ENCODE assay signal across 36 cellular contexts in genomic region chr12:42910656-42911055, GRCh38.
"Had no signal": no experiment of that assay in that cellular context is flagged by ENCODE, and none has a peak within 500 bp of the region (broad histone marks: within the 10 kb centered on the region; RNA-seq: fewer than 3 reads in every experiment).

No MANE protein-coding gene starts in this region.

- H3K4me1 ChIP-seq: Peyer's patch had no signal

- H3K4me3 ChIP-seq: MG63, Peyer's patch had no signal

- H3K4me3 Mint-ChIP-seq: activated B cell treated with CpG ODN at 0.5 μM for 24 hours; activated CD4-positive, alpha-beta memory T cell treated with anti-CD3 and anti-CD28 coated beads, Interleukin-2, amount 10 ng/mL, durations not matched to agents 7 days and 5 days; activated CD8-positive, alpha-beta memory T cell treated with anti-CD3 and anti-CD28 coated beads, Interleukin-2, amount 10 ng/mL, durations not matched to agents 7 days and 5 days; activated naive CD4-positive, alpha-beta T cell treated with anti-CD3 and anti-CD28 coated beads, Interleukin-2, amount 10 ng/mL, durations not matched to agents 7 days and 5 days; activated naive CD8-positive, alpha-beta T cell; activated naive CD8-positive, alpha-beta T cell treated with anti-CD3 and anti-CD28 coated beads, Interleukin-2, amount 50 U/mL, for 24 hours; brain had no signal

- DNase-seq: activated B cell treated with CpG ODN at 0.5 μM for 24 hours; activated CD4-positive, alpha-beta memory T cell treated with anti-CD3 and anti-CD28 coated beads, Interleukin-2, amount 10 ng/mL, durations not matched to agents 7 days and 5 days; activated CD4-positive, alpha-beta T cell treated with anti-CD3 and anti-CD28 coated beads for 48 hours; activated CD4-positive, CD25-positive, alpha-beta regulatory T cell treated with anti-CD3 and anti-CD28 coated beads, Interleukin-2, amount 50 U/mL, for 72 hours; activated CD8-positive, alpha-beta memory T cell treated with anti-CD3 and anti-CD28 coated beads for 24 hours; activated CD8-positive, alpha-beta memory T cell treated with anti-CD3 and anti-CD28 coated beads, Interleukin-2, amount 10 ng/mL, durations not matched to agents 7 days and 5 days; activated CD8-positive, alpha-beta memory T cell treated with anti-CD3 and anti-CD28 coated beads, Interleukin-2, amount 50 U/mL, for 48 hours; activated effector memory CD4-positive, alpha-beta T cell treated with Interleukin-2 at 50 U/mL for 16 hours; activated naive CD4-positive, alpha-beta T cell treated with anti-CD3 and anti-CD28 coated beads, Interleukin-2, amount 10 ng/mL, durations not matched to agents 7 days and 5 days; activated naive CD8-positive, alpha-beta T cell treated with anti-CD3 and anti-CD28 coated beads, Interleukin-2, amount 50 U/mL, for 24 hours; activated T-cell treated with anti-CD3 and anti-CD28 coated beads, Interleukin-2, amount 50 U/mL, for 48 hours; anterior cingulate cortex; central memory CD4-positive, alpha-beta T cell; Karpas-422; KBM-7; MG63; NCI-H1048; NCI-H1105 treated with DMSO at 0.1 percent for 48 hours; NCI-H1436; NCI-H1694; NCI-H1930; NCI-H2081 treated with DMSO at 0.1 percent for 48 hours; NCI-H226; NCI-H446 treated with DMSO at 0.1 percent for 48 hours; NCI-H524 treated with DMSO at 0.1 percent for 48 hours; Peyer's patch; RPMI8226; SIG-M5; SW 1271; T-helper 1 cell; T-helper 2 cell; T-helper 9 cell had no signal

- ATAC-seq: activated CD8-positive, alpha-beta memory T cell treated with anti-CD3 and anti-CD28 coated beads, Interleukin-2, amount 10 ng/mL, durations not matched to agents 7 days and 5 days; activated naive CD8-positive, alpha-beta T cell treated with anti-CD3 and anti-CD28 coated beads, Interleukin-2, amount 50 U/mL, for 24 hours; Right ventricle myocardium inferior had no signal

- H3K27me3 ChIP-seq: MG63, Peyer's patch had no signal

- H3K36me3 Mint-ChIP-seq: activated CD8-positive, alpha-beta memory T cell treated with anti-CD3 and anti-CD28 coated beads, Interleukin-2, amount 10 ng/mL, durations not matched to agents 7 days and 5 days; activated naive CD4-positive, alpha-beta T cell treated with anti-CD3 and anti-CD28 coated beads, Interleukin-2, amount 10 ng/mL, durations not matched to agents 7 days and 5 days; activated naive CD8-positive, alpha-beta T cell; brain had no signal

- H3K9me3 ChIP-seq: MG63 had no signal

- H3K4me1 Mint-ChIP-seq: activated B cell treated with CpG ODN at 0.5 μM for 24 hours; activated CD4-positive, alpha-beta memory T cell treated with anti-CD3 and anti-CD28 coated beads, Interleukin-2, amount 10 ng/mL, durations not matched to agents 7 days and 5 days; activated CD8-positive, alpha-beta memory T cell treated with anti-CD3 and anti-CD28 coated beads, Interleukin-2, amount 10 ng/mL, durations not matched to agents 7 days and 5 days; activated naive CD4-positive, alpha-beta T cell treated with anti-CD3 and anti-CD28 coated beads, Interleukin-2, amount 10 ng/mL, durations not matched to agents 7 days and 5 days; activated naive CD8-positive, alpha-beta T cell treated with anti-CD3 and anti-CD28 coated beads, Interleukin-2, amount 50 U/mL, for 24 hours; brain had no signal

- H3K36me3 ChIP-seq: MG63, Peyer's patch had no signal

- H3K27ac ChIP-seq: Peyer's patch, VCaP had no signal

- H3K27ac Mint-ChIP-seq: activated B cell treated with CpG ODN at 0.5 μM for 24 hours; activated CD4-positive, alpha-beta memory T cell treated with anti-CD3 and anti-CD28 coated beads, Interleukin-2, amount 10 ng/mL, durations not matched to agents 7 days and 5 days; activated CD8-positive, alpha-beta memory T cell treated with anti-CD3 and anti-CD28 coated beads, Interleukin-2, amount 10 ng/mL, durations not matched to agents 7 days and 5 days; activated naive CD4-positive, alpha-beta T cell treated with anti-CD3 and anti-CD28 coated beads, Interleukin-2, amount 10 ng/mL, durations not matched to agents 7 days and 5 days; activated naive CD8-positive, alpha-beta T cell; activated naive CD8-positive, alpha-beta T cell treated with anti-CD3 and anti-CD28 coated beads, Interleukin-2, amount 50 U/mL, for 24 hours; brain had no signal

- H3K27me3 Mint-ChIP-seq: activated B cell treated with CpG ODN at 0.5 μM for 24 hours; activated CD4-positive, alpha-beta memory T cell treated with anti-CD3 and anti-CD28 coated beads, Interleukin-2, amount 10 ng/mL, durations not matched to agents 7 days and 5 days; activated CD8-positive, alpha-beta memory T cell treated with anti-CD3 and anti-CD28 coated beads, Interleukin-2, amount 10 ng/mL, durations not matched to agents 7 days and 5 days; activated naive CD4-positive, alpha-beta T cell treated with anti-CD3 and anti-CD28 coated beads, Interleukin-2, amount 10 ng/mL, durations not matched to agents 7 days and 5 days; activated naive CD8-positive, alpha-beta T cell; activated naive CD8-positive, alpha-beta T cell treated with anti-CD3 and anti-CD28 coated beads, Interleukin-2, amount 50 U/mL, for 24 hours had no signal
